2 cellular contexts compared by ENCODE assay signal in genomic region chr9:101219030-101219429, GRCh38.
TF ChIP-seq lines count a peak whose summit lies in the region.

No MANE protein-coding gene starts in this region.

TF ChIP-seq in GM23338, 12 proteins besides CTCF, POLR2A, EP300 and RAD21:
- TF ChIP-seq ZNF331 (CRISPR knock-in tag; IDR thresholded peaks at IDR 0.05; ENCODE audit: low read depth), result no peak
- no peak for TF ChIP-seq REST (IDR thresholded peaks at IDR 0.05; ENCODE audit: unreplicated experiment)
- no peak for TF ChIP-seq JUNB (IDR thresholded peaks at IDR 0.05; ENCODE audit: unreplicated experiment)
- TF ChIP-seq ZNF114 (CRISPR knock-in tag; IDR thresholded peaks at IDR 0.05), result no peak
- TF ChIP-seq ZNF462 (CRISPR knock-in tag; IDR thresholded peaks at IDR 0.05), result no peak
- no peak for TF ChIP-seq STAT1 (IDR thresholded peaks at IDR 0.05; ENCODE audit: unreplicated experiment)

TF ChIP-seq in H1, 55 proteins besides CTCF, POLR2A, EP300 and RAD21:
- TF ChIP-seq ZNF274 (IDR thresholded peaks at IDR 0.05; ENCODE audit: borderline replicate concordance, extremely low read depth, low read length), result no peak
- TF ChIP-seq RNF2 (IDR thresholded peaks at IDR 0.05; ENCODE audit: borderline replicate concordance, low read depth, low read length, missing control alignments, poor library complexity, severe bottlenecking), result no peak
- no peak for TF ChIP-seq GTF2F1 (IDR thresholded peaks at IDR 0.05; ENCODE audit: borderline replicate concordance, low read depth, low read length)
- TF ChIP-seq HDAC2 (IDR thresholded peaks at IDR 0.05; ENCODE audit: borderline replicate concordance in 1 of 2, low read depth in 2 of 2, low read length in 2 of 2), result no peak
- no peak for TF ChIP-seq TAF1 (IDR thresholded peaks at IDR 0.05; ENCODE audit: low read depth, low read length)
- no peak for TF ChIP-seq SRF (IDR thresholded peaks at IDR 0.05; ENCODE audit: low read depth, low read length)
- TF ChIP-seq SP4 (IDR thresholded peaks at IDR 0.05; ENCODE audit: low read length), result no peak
- no peak for TF ChIP-seq KDM5A (IDR thresholded peaks at IDR 0.05; ENCODE audit: low read length)
- TF ChIP-seq SIRT6 (IDR thresholded peaks at IDR 0.05; ENCODE audit: low read length), result no peak
- TF ChIP-seq SIN3A (conservative IDR thresholded peaks at IDR 0.05 in 1 of 2, IDR thresholded peaks at IDR 0.05 in 1 of 2; ENCODE audit: low read depth in 1 of 2, low read length in 2 of 2), result no peak
- TF ChIP-seq TAF7 (optimal IDR thresholded peaks at IDR 0.05; ENCODE audit: borderline replicate concordance, low read depth, low read length), result no peak
- no peak for TF ChIP-seq USF2 (IDR thresholded peaks at IDR 0.05; ENCODE audit: low read length)
- no peak for TF ChIP-seq JUND (IDR thresholded peaks at IDR 0.05; ENCODE audit: low read length)
- no peak for TF ChIP-seq FOSL1 (IDR thresholded peaks at IDR 0.05; ENCODE audit: insufficient read depth, low read depth, low read length)
- TF ChIP-seq ASH2L (IDR thresholded peaks at IDR 0.05; ENCODE audit: low read length), result no peak
- TF ChIP-seq SAP30 (IDR thresholded peaks at IDR 0.05; ENCODE audit: insufficient read depth, insufficient replicate concordance, low read length), result no peak
- TF ChIP-seq KDM1A (IDR thresholded peaks at IDR 0.05; ENCODE audit: borderline replicate concordance, low read length), result no peak
- no peak for TF ChIP-seq CBX8 (IDR thresholded peaks at IDR 0.05; ENCODE audit: borderline replicate concordance, low read depth, low read length)
